In genomic region chr20:60254901-60255411, GRCh38 we compare ENCODE assay signal across 12 cellular contexts.
DNase-seq lines count a peak whose midpoint lies in the region; ATAC-seq and TF ChIP-seq lines count a peak whose summit lies in the region.
"Had no signal": no experiment of that assay in that cellular context is flagged by ENCODE, and none has a peak within 500 bp of the region (broad histone marks: within the 10 kb centered on the region; RNA-seq: fewer than 3 reads in every experiment).

No MANE protein-coding gene starts in this region.

- no peaks in the 10 kb centered on the region for H3K36me3 ChIP-seq in breast epithelium
- H3K36me3 ChIP-seq: SJSA1, uterus had no signal

- no peak overlapping the region for H3K4me3 ChIP-seq in breast epithelium
- H3K4me3 ChIP-seq: SJSA1, uterus had no signal

- intact Hi-C loops in breast epithelium (cut with DNase I; ENCODE audit: low total_unique reads), result no loop called here

- no peak for TF ChIP-seq POLR2A in breast epithelium (IDR thresholded peaks at IDR 0.05)

- peaks cover 0 to 7% of the 10 kb centered on the region in 2 donors for H3K4me1 ChIP-seq in breast epithelium
- H3K4me1 ChIP-seq: uterus had no signal

- TF ChIP-seq CTCF in breast epithelium (IDR thresholded peaks at IDR 0.05), result no peak

- ATAC-seq in GM19452 (IDR thresholded peaks at IDR 0.05; ENCODE audit: unreplicated experiment), result no peak
- ATAC-seq in HG02571 (IDR thresholded peaks at IDR 0.05; ENCODE audit: unreplicated experiment), result no peak
- ATAC-seq: activated naive CD4-positive, alpha-beta T cell treated with anti-CD3 and anti-CD28 coated beads, Interleukin-2, amount 50 U/mL, for 72 hours had no signal

- no peaks in the 10 kb centered on the region for H3K9me3 ChIP-seq in breast epithelium
- H3K9me3 ChIP-seq: SJSA1, uterus had no signal

- H3K27me3 ChIP-seq in breast epithelium, result no peaks in the 10 kb centered on the region
- H3K27me3 ChIP-seq: uterus had no signal

- DNase-seq in DMS79 treated with DMSO at 0.1 percent for 48 hours (lab: John Stamatoyannopoulos, UW) (peak; percentile 78), NCI-H1092 (lab: John Stamatoyannopoulos, UW) (peak; percentile 44), breast epithelium (ENCODE audit: low spot score in 2 of 2) (peak in 1 of 2 donors; percentile 21), non-pigmented ciliary epithelial cell (ENCODE audit: low read depth) (peak; percentile 18), Kasumi-1 (lab: John Stamatoyannopoulos, UW) (no peak), ecto neural progenitor cell (ENCODE audit: low spot score) (no peak)
- DNase-seq: activated CD4-positive, alpha-beta T cell treated with anti-CD3 and anti-CD28 coated beads for 4 hours; uterus had no signal

- H3K27ac ChIP-seq in breast epithelium, result peak overlapping the region; percentile 13 to 43
- H3K27ac ChIP-seq: SJSA1, uterus had no signal

Comparison
In these comparisons a context has a peak if more than half of its experiments do, and no peak if none do; other contexts are left out.
1. DNase-seq: peak in DMS79 treated with DMSO at 0.1 percent for 48 hours (single experiment), NCI-H1092 (single experiment) and non-pigmented ciliary epithelial cell (single experiment); none in Kasumi-1 (0 of 2) and ecto neural progenitor cell (single experiment).